1 cellular context compared by ENCODE assay signal in the genomic region with DNA sequence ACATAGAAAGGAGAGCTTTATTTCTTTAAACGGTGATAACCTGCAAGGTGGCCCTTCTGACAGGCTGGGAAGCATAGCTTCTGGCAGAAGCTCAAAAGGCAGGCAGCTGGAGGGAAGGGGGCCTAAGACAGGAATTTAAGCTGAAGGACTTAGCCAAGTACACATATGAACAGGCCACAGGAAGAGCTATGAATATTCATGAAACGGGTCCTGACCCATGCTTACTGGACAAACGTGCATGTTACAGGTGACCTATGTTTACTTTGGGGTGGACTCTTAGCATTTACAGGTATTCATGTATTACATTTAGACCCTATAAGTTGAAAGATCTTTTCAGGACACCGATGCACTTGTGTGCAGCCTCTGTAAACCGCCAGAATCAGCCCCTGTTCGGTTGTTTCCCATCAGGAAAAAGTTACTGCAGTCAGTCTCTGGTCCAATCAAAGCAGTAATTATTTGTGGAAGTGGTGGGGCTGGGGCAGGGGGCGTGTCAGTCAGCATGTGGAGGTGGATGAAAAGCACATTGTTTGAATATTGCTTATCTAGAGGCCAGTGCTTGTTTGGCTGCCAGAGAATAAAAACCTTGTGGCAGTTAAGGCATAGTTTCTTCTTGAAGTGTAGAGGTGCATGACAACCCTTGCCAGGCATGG.
A peak's percentile ranks its signal among the peaks of the same experiment; 100 is the strongest.
TF ChIP-seq lines count a peak whose summit lies in the region.

No MANE protein-coding gene starts in this region.

TF ChIP-seq in HepG2, 621 proteins besides CTCF, POLR2A, EP300 and RAD21 (continued from another document):
- TF ChIP-seq MTF2 (CRISPR knock-in tag; IDR thresholded peaks at IDR 0.05; ENCODE audit: borderline replicate concordance) (no peak), SMARCE1 (IDR thresholded peaks at IDR 0.05; ENCODE audit: borderline replicate concordance) (no peak), CENPT (CRISPR knock-in tag; IDR thresholded peaks at IDR 0.05; ENCODE audit: low read depth) (no peak), ISX (CRISPR knock-in tag; conservative IDR thresholded peaks at IDR 0.05) (no peak), HDAC2 (CRISPR knock-in tag; IDR thresholded peaks at IDR 0.05) (no peak), SAP130 (CRISPR knock-in tag; IDR thresholded peaks at IDR 0.05; ENCODE audit: low read depth) (peak; percentile 92), DMAP1 (CRISPR knock-in tag; IDR thresholded peaks at IDR 0.05) (peak; percentile 19; the same call in 1 of the 2 replicates), ZNF224 (CRISPR knock-in tag; IDR thresholded peaks at IDR 0.05) (no peak), ZNF496 (CRISPR knock-in tag; IDR thresholded peaks at IDR 0.05; ENCODE audit: insufficient replicate concordance) (no peak), ZNF333 (CRISPR knock-in tag; IDR thresholded peaks at IDR 0.05; ENCODE audit: borderline replicate concordance) (no peak)
